In the genomic region with DNA sequence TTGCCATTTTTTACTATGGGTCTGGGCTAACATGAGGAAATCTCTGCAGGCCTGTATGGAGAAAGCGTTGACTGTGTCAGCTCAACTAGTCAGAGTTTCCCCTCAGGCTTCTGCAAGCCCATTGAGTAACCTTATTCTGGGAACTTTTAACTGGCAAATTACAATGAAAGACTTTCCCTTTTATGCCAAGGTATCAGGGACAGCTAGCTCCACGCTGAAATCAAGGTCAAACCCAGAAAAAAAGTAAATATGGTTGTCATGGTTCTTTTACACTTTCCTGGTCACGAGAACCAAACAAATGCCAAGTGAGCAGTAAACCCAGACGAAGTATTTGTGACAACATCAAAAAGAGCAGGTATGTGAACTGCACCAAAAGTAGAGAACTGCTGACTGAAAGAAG, we compare ENCODE assay signal across 26 cellular contexts.
"Had no signal": no experiment of that assay in that cellular context is flagged by ENCODE, and none has a peak within 500 bp of the region (broad histone marks: within the 10 kb centered on the region; RNA-seq: fewer than 3 reads in every experiment).

No MANE protein-coding gene starts in this region.

- H3K4me3 ChIP-seq: gastrocnemius medialis, left ventricle myocardium inferior, lower lobe of right lung, ovary, right atrium auricular region, sigmoid colon, thoracic aorta, transverse colon, upper lobe of right lung, uterus had no signal

- H3K9me3 ChIP-seq: gastrocnemius medialis, left ventricle myocardium inferior, lower lobe of right lung, ovary, right atrium auricular region, sigmoid colon, thoracic aorta, transverse colon, upper lobe of right lung, uterus had no signal

- H3K27ac Mint-ChIP-seq: nephron progenitor cell; stimulated activated memory B cell treated with anti-CD40 and anti-IgM and Interleukin-4, amounts not matched to agents 10 μg/mL and 1 μg/mL and 100 μg/mL, for 72 hours had no signal

- H3K9me3 Mint-ChIP-seq: naive thymus-derived CD8-positive, alpha-beta T cell; nephron progenitor cell; stimulated activated memory B cell treated with anti-CD40 and anti-IgM and Interleukin-4, amounts not matched to agents 10 μg/mL and 1 μg/mL and 100 μg/mL, for 72 hours had no signal

- FAIRE-seq: colon, endothelial cell of umbilical vein, keratinocyte had no signal

- H3K27me3 ChIP-seq: gastrocnemius medialis, ovary, right atrium auricular region, sigmoid colon, transverse colon, upper lobe of right lung, uterus had no signal

- H3K36me3 ChIP-seq: ovary, uterus had no signal

- ATAC-seq: gastrocnemius medialis; lower lobe of right lung; naive thymus-derived CD8-positive, alpha-beta T cell; stimulated activated memory B cell treated with anti-CD40 and anti-IgM and Interleukin-4, amounts not matched to agents 10 μg/mL and 1 μg/mL and 100 μg/mL, for 72 hours; stimulated activated naive CD8-positive, alpha-beta T cell treated with anti-CD3 and anti-CD28 coated beads, Interleukin-15, Interleukin-2, amounts not matched to agents 100 U/mL and 50 U/mL, for 24 hours; upper lobe of right lung had no signal

- DNase-seq: central memory CD4-positive, alpha-beta T cell; effector memory CD4-positive, alpha-beta T cell; erythroblast; foreskin fibroblast; gastrocnemius medialis; head of caudate nucleus; left cardiac atrium; left ventricle myocardium inferior; lower lobe of right lung; naive thymus-derived CD8-positive, alpha-beta T cell; nephron progenitor cell; nucleus accumbens; ovary; sigmoid colon; stimulated activated CD4-positive, alpha-beta T cell treated with anti-CD3 and anti-CD28 coated beads, Interleukin-4, amount 100 ng/mL, for 4 hours; stimulated activated naive CD8-positive, alpha-beta T cell treated with anti-CD3 and anti-CD28 coated beads, Interleukin-15, Interleukin-2, amounts not matched to agents 100 U/mL and 50 U/mL, for 24 hours; transverse colon; upper lobe of right lung; uterus had no signal

- H3K27ac ChIP-seq: left ventricle myocardium inferior, lower lobe of right lung, ovary, right atrium auricular region, sigmoid colon, thoracic aorta, transverse colon, upper lobe of right lung, uterus had no signal

- H3K4me1 ChIP-seq: lower lobe of right lung, right atrium auricular region, transverse colon, upper lobe of right lung, uterus had no signal

- H3K4me3 Mint-ChIP-seq: naive thymus-derived CD8-positive, alpha-beta T cell; nephron progenitor cell; stimulated activated memory B cell treated with anti-CD40 and anti-IgM and Interleukin-4, amounts not matched to agents 10 μg/mL and 1 μg/mL and 100 μg/mL, for 72 hours had no signal

- H3K4me1 Mint-ChIP-seq: nephron progenitor cell had no signal

- H3K27me3 Mint-ChIP-seq: naive thymus-derived CD8-positive, alpha-beta T cell; progenitor cell of endocrine pancreas; stimulated activated memory B cell treated with anti-CD40 and anti-IgM and Interleukin-4, amounts not matched to agents 10 μg/mL and 1 μg/mL and 100 μg/mL, for 72 hours had no signal
